23 cellular contexts compared by ENCODE assay signal in genomic region chr13:43376596-43376995, GRCh38.
"Had no signal": no experiment of that assay in that cellular context is flagged by ENCODE, and none has a peak within 500 bp of the region (broad histone marks: within the 10 kb centered on the region; RNA-seq: fewer than 3 reads in every experiment).

No MANE protein-coding gene starts in this region.

- H3K36me3 Mint-ChIP-seq: activated naive CD8-positive, alpha-beta T cell treated with anti-CD3 and anti-CD28 coated beads, Interleukin-2, amount 10 ng/mL, durations not matched to agents 7 days and 5 days had no signal

- DNase-seq: activated CD4-positive, alpha-beta T cell treated with anti-CD3 and anti-CD28 coated beads, Interleukin-2, amount 50 U/mL, for 4 hours; activated CD4-positive, CD25-positive, alpha-beta regulatory T cell; activated CD8-positive, alpha-beta T cell treated with anti-CD3 and anti-CD28 coated beads for 36 hours; activated gamma-delta T cell; activated naive CD4-positive, alpha-beta T cell treated with Interleukin-2 at 50 U/mL for 16 hours; activated naive CD8-positive, alpha-beta T cell treated with anti-CD3 and anti-CD28 coated beads, Interleukin-2, amount 10 ng/mL, durations not matched to agents 7 days and 5 days; activated T-cell treated with anti-CD3 and anti-CD28 coated beads, Interleukin-2, amount 50 U/mL, for 1 hour; activated T-cell treated with anti-CD3 and anti-CD28 coated beads, Interleukin-2, amount 50 U/mL, for 72 hours; Karpas-422; KBM-7; NCI-H1105; NCI-H1417 treated with DMSO at 0.1 percent for 48 hours; NCI-H187 treated with DMSO at 0.1 percent for 48 hours; NCI-H2081; NCI-H2227 treated with DMSO at 0.1 percent for 48 hours; NK-92 treated with Interleukin-12 subunit alpha and Interleukin-12 subunit beta, amount 100 ng/mL, for 24 hours; PC-3; SJCRH30; T1000; WERI-Rb-1 had no signal

- H3K4me1 Mint-ChIP-seq: activated T-helper 17 cell treated with anti-CD3 and anti-CD28 coated beads, Interleukin-2, amount 50 U/mL, for 72 hours had no signal

- H3K4me3 Mint-ChIP-seq: activated CD4-positive, alpha-beta T cell treated with anti-CD3 and anti-CD28 coated beads, Interleukin-2, amount 10 ng/mL, durations not matched to agents 24 days and 14 days; activated CD8-positive, alpha-beta T cell treated with anti-CD3 and anti-CD28 coated beads for 36 hours; activated naive CD4-positive, alpha-beta T cell treated with anti-CD3 and anti-CD28 coated beads, Interleukin-2, amount 50 U/mL, for 24 hours; activated naive CD8-positive, alpha-beta T cell treated with anti-CD3 and anti-CD28 coated beads, Interleukin-2, amount 10 ng/mL, durations not matched to agents 7 days and 5 days; activated T-cell treated with anti-CD3 and anti-CD28 coated beads, Interleukin-2, amount 50 U/mL, for 72 hours; activated T-helper 17 cell treated with anti-CD3 and anti-CD28 coated beads, Interleukin-2, amount 50 U/mL, for 72 hours had no signal

- ATAC-seq: activated CD8-positive, alpha-beta T cell treated with anti-CD3 and anti-CD28 coated beads for 36 hours; activated T-cell treated with anti-CD3 and anti-CD28 coated beads, Interleukin-2, amount 50 U/mL, for 72 hours; activated T-helper 17 cell treated with anti-CD3 and anti-CD28 coated beads, Interleukin-2, amount 50 U/mL, for 72 hours; PC-3 had no signal

- H3K9me3 Mint-ChIP-seq: activated naive CD8-positive, alpha-beta T cell treated with anti-CD3 and anti-CD28 coated beads, Interleukin-2, amount 10 ng/mL, durations not matched to agents 7 days and 5 days had no signal

- H3K27ac Mint-ChIP-seq: activated CD4-positive, alpha-beta T cell treated with anti-CD3 and anti-CD28 coated beads, Interleukin-2, amount 10 ng/mL, durations not matched to agents 24 days and 14 days; activated CD8-positive, alpha-beta T cell treated with anti-CD3 and anti-CD28 coated beads for 36 hours; activated naive CD4-positive, alpha-beta T cell treated with anti-CD3 and anti-CD28 coated beads, Interleukin-2, amount 50 U/mL, for 24 hours; activated naive CD8-positive, alpha-beta T cell treated with anti-CD3 and anti-CD28 coated beads, Interleukin-2, amount 10 ng/mL, durations not matched to agents 7 days and 5 days; activated T-cell treated with anti-CD3 and anti-CD28 coated beads, Interleukin-2, amount 50 U/mL, for 72 hours; activated T-helper 17 cell treated with anti-CD3 and anti-CD28 coated beads, Interleukin-2, amount 50 U/mL, for 72 hours had no signal
